8 cellular contexts compared by ENCODE assay signal in genomic region chr19:1103691-1104451, GRCh38. TPM values are rescaled to one million over a fixed set of nuclear protein-coding genes. Genes with fewer than 3 reads are reported as not detected.
A peak's percentile ranks its signal among the peaks of the same experiment; 100 is the strongest.
DNase-seq lines count a peak whose midpoint lies in the region; ATAC-seq and TF ChIP-seq lines count a peak whose summit lies in the region.

Gene GPX4 (plus strand): TSS chr19:1103994. CDS start chr19:1104044, 50 bp downstream.

- BruUV-seq in PC-9 (replicated peaks; lab: Mats Ljungman, UMichigan), result no TSS peak

- peaks cover 30% of the 10 kb centered on the region for H4K20me1 ChIP-seq in PC-9 (ENCODE audit: insufficient read depth)

- peak; percentile 65 for ATAC-seq in GM21576 (IDR thresholded peaks at IDR 0.05; ENCODE audit: unreplicated experiment)

- H3K27me3 ChIP-seq in PC-9 (ENCODE audit: insufficient read depth, low read depth) (no peaks in the 10 kb centered on the region), mucosa of rectum (ENCODE audit: control insufficient read depth in 2 of 2, insufficient read depth in 2 of 2, low read length in 2 of 2) (no peaks in the 10 kb centered on the region)

- POLR2A ChIA-PET in PC-9 (lab: Charles Lee; ENCODE audit: unreplicated experiment), result interaction anchor here (0.6 to 1.0 kb wide), 8 partner anchors 38 to 478 kb away, joined by 3 to 27 read pairs (median 9); partner anchors contain the start of gene CIRBP

- H3K9me3 ChIP-seq in PC-9 (ENCODE audit: insufficient read depth, low read depth) (peaks cover 8% of the 10 kb centered on the region; the same call in 1 of the 2 replicates), mucosa of rectum (ENCODE audit: control insufficient read depth in 2 of 2, low read length in 2 of 2) (no peaks in the 10 kb centered on the region)

- H2AFZ ChIP-seq in PC-9, result no peak within 1 kb of the TSS; the same call in 1 of the 2 replicates

- DNase-seq in DMS114 treated with DMSO at 0.1 percent for 48 hours (lab: John Stamatoyannopoulos, UW; ENCODE audit: unreplicated experiment) (peak; percentile 84), PC-9 (peak; percentile 93 to 96), epithelial cell of proximal tubule (ENCODE audit: low read depth) (peak; percentile 75)
- DNase-seq in Jurkat, Clone E6-1 (ENCODE audit: low read depth, low spot score), result peak; percentile 97
- peak; percentile 96 for DNase-seq in activated T-cell treated with anti-CD3 and anti-CD28 coated beads, Interleukin-2, amount 50 U/mL, for 1 hour
- peak; percentile 98 for DNase-seq in stimulated activated CD8-positive, alpha-beta memory T cell treated with anti-CD3 and anti-CD28 coated beads, Interleukin-4, amount 100 ng/mL, for 48 hours

- peak within 1 kb of the TSS; percentile 97 for H3K27ac ChIP-seq in PC-9
- peak within 1 kb of the TSS; percentile 99 for H3K27ac ChIP-seq in mucosa of rectum (ENCODE audit: low read depth in 2 of 2, low read length in 2 of 2)

- H3K9me2 ChIP-seq in PC-9 (ENCODE audit: insufficient read depth), result no peaks in the 10 kb centered on the region

- TF ChIP-seq CTCF in PC-9 (conservative IDR thresholded peaks at IDR 0.05) (no peak), epithelial cell of proximal tubule (conservative IDR thresholded peaks at IDR 0.05; ENCODE audit: low read depth, low read length) (no peak)

- H3K36me3 ChIP-seq in PC-9 (ENCODE audit: low read depth) (no peaks in the 10 kb centered on the region), mucosa of rectum (ENCODE audit: control insufficient read depth in 2 of 2, insufficient read depth in 2 of 2, low read length in 2 of 2) (peaks cover 0 to 2% of the 10 kb centered on the region in 2 donors)

- H3K79me2 ChIP-seq in PC-9 (ENCODE audit: low read depth), result peaks cover 19% of the 10 kb centered on the region

- H3K9ac ChIP-seq in mucosa of rectum (ENCODE audit: low read depth in 1 of 2, low read length in 2 of 2), result peak within 1 kb of the TSS; percentile 75 to 90

- CTCF ChIA-PET in PC-9 (lab: Charles Lee), result no interaction called here

- peak within 1 kb of the TSS; percentile 88 for H3K4me2 ChIP-seq in PC-9

- H3F3A ChIP-seq in PC-9 (ENCODE audit: insufficient read depth, low read depth), result peaks cover 73% of the 10 kb centered on the region

- intact Hi-C loops in PC-9 (cut with micrococcal nuclease; ENCODE audit: unreplicated experiment), result loop anchor here (2.0 to 5.0 kb wide), 4 partner anchors 37 to 87 kb away; partner anchors contain the start of gene ARHGAP45

- H3K4me3 ChIP-seq in Jurkat, Clone E6-1 (ENCODE audit: low read length), result peak within 1 kb of the TSS; percentile 69
- H3K4me3 ChIP-seq in PC-9 (peak within 1 kb of the TSS; percentile 78), epithelial cell of proximal tubule (ENCODE audit: low read depth, low read length) (peak within 1 kb of the TSS; percentile 83), mucosa of rectum (ENCODE audit: low read length in 2 of 2) (peak within 1 kb of the TSS; percentile 76 to 77)

- H3K4me1 ChIP-seq in PC-9 (replicated peaks; ENCODE audit: insufficient read depth), result peaks cover 72% of the 10 kb centered on the region
- H3K4me1 ChIP-seq in mucosa of rectum (ENCODE audit: control insufficient read depth in 2 of 2, insufficient read depth in 2 of 2, low read length in 2 of 2), result peaks cover 26 to 27% of the 10 kb centered on the region in 2 donors

RNA-seq across cellular contexts. Expression of gene GPX4, which starts in this region (rescaled TPM):
- 394 TPM for polyA plus RNA-seq in Jurkat, Clone E6-1 (2012; ENCODE audit: insufficient read depth, insufficient read length)
- total RNA-seq in PC-9 (2021), result 465 and 489 TPM in 2 replicates
- 457 and 656 TPM in 2 replicates for total RNA-seq in epithelial cell of proximal tubule

Comparison
In these comparisons a context has a peak if more than half of its experiments do, and no peak if none do; other contexts are left out.
1. Peak in every context shown above with its lines: DNase-seq, ATAC-seq, H3K4me3 ChIP-seq and H3K27ac ChIP-seq.